ENCODE assay signal across 39 cellular contexts in the genomic region with DNA sequence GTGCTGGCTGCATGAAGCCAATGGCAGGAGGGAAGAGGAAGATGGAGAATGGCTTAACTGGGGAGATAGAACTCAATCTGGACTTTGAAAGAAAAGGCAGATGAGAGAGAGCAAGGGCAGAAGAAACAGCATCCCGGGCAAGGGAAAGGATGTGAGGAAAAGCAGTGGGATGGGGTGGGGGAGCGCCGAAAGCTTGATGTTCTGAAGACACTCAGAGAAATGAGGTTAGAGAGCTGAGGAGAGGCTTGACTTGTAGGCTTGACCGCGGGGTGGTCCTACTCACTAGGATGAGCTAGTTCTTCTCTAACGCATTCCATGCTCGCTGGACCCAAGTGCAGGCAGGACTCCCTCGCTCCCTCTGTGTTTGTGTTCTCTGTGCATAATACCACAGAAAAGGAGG. TPM values are rescaled to one million over a fixed set of nuclear protein-coding genes. Genes with fewer than 3 reads are reported as not detected.
"Had no signal": no experiment of that assay in that cellular context is flagged by ENCODE, and none has a peak within 500 bp of the region (broad histone marks: within the 10 kb centered on the region; RNA-seq: fewer than 3 reads in every experiment).

No MANE protein-coding gene starts in this region.

- H3K27me3 ChIP-seq: ascending aorta, cardiac muscle cell had no signal

- H3K27ac ChIP-seq: ascending aorta, cardiac muscle cell, WERI-Rb-1 had no signal

- H3K27ac Mint-ChIP-seq: activated CD4-positive, alpha-beta memory T cell treated with anti-CD3 and anti-CD28 coated beads, Interleukin-2, amount 10 ng/mL, durations not matched to agents 7 days and 5 days; activated CD4-positive, alpha-beta T cell treated with anti-CD3 and anti-CD28 coated beads for 36 hours; activated CD4-positive, alpha-beta T cell treated with anti-CD3 and anti-CD28 coated beads, Interleukin-2, amount 10 ng/mL, durations not matched to agents 7 days and 5 days; activated CD8-positive, alpha-beta memory T cell treated with anti-CD3 and anti-CD28 coated beads, Interleukin-2, amount 10 ng/mL, durations not matched to agents 7 days and 5 days; activated CD8-positive, alpha-beta T cell treated with anti-CD3 and anti-CD28 coated beads, Interleukin-2, amount 10 ng/mL, durations not matched to agents 7 days and 5 days; activated naive CD4-positive, alpha-beta T cell treated with anti-CD3 and anti-CD28 coated beads, Interleukin-2, amount 10 ng/mL, durations not matched to agents 7 days and 5 days; activated naive CD4-positive, alpha-beta T cell treated with anti-CD3 and anti-CD28 coated beads, Interleukin-2, amount 50 U/mL, for 24 hours; activated naive CD8-positive, alpha-beta T cell; activated naive CD8-positive, alpha-beta T cell treated with anti-CD3 and anti-CD28 coated beads, Interleukin-2, amount 10 ng/mL, durations not matched to agents 7 days and 5 days; activated naive CD8-positive, alpha-beta T cell treated with anti-CD3 and anti-CD28 coated beads, Interleukin-2, amount 50 U/mL, for 24 hours; activated T-cell treated with anti-CD3 and anti-CD28 coated beads, Interleukin-2, amount 50 U/mL, for 24 hours; activated T-helper 2 cell treated with anti-CD3 and anti-CD28 coated beads, Interferon-gamma antibody, Interleukin-2, Interleukin-4, amounts not matched to agents 10 μg/mL and 5 μg/mL and 100 μg/mL, durations not matched to agents 14 hours and 24 hours and 36 hours; T-helper 1 cell treated with Interleukin-12 subunit alpha and Interleukin-12 subunit beta and Interleukin-4 antibody, amounts not matched to agents 30 μg/mL and 1 μg/mL, for 36 hours; T-helper 2 cell treated with Interferon-gamma antibody and Interleukin-4, amounts not matched to agents 5 μg/mL and 100 μg/mL, for 36 hours; WTC11 had no signal

- H3K36me3 Mint-ChIP-seq: activated CD8-positive, alpha-beta memory T cell treated with anti-CD3 and anti-CD28 coated beads, Interleukin-2, amount 10 ng/mL, durations not matched to agents 7 days and 5 days; activated naive CD4-positive, alpha-beta T cell treated with anti-CD3 and anti-CD28 coated beads, Interleukin-2, amount 10 ng/mL, durations not matched to agents 7 days and 5 days; activated naive CD4-positive, alpha-beta T cell treated with anti-CD3 and anti-CD28 coated beads, Interleukin-2, amount 50 U/mL, for 24 hours; activated naive CD8-positive, alpha-beta T cell; activated naive CD8-positive, alpha-beta T cell treated with anti-CD3 and anti-CD28 coated beads, Interleukin-2, amount 10 ng/mL, durations not matched to agents 7 days and 5 days had no signal

- H3K9me3 Mint-ChIP-seq: activated CD4-positive, alpha-beta memory T cell treated with anti-CD3 and anti-CD28 coated beads, Interleukin-2, amount 10 ng/mL, durations not matched to agents 7 days and 5 days; activated CD4-positive, alpha-beta T cell treated with anti-CD3 and anti-CD28 coated beads, Interleukin-2, amount 10 ng/mL, durations not matched to agents 7 days and 5 days; activated naive CD4-positive, alpha-beta T cell treated with anti-CD3 and anti-CD28 coated beads, Interleukin-2, amount 10 ng/mL, durations not matched to agents 7 days and 5 days; activated naive CD4-positive, alpha-beta T cell treated with anti-CD3 and anti-CD28 coated beads, Interleukin-2, amount 50 U/mL, for 24 hours; activated naive CD8-positive, alpha-beta T cell treated with anti-CD3 and anti-CD28 coated beads, Interleukin-2, amount 10 ng/mL, durations not matched to agents 7 days and 5 days; activated naive CD8-positive, alpha-beta T cell treated with anti-CD3 and anti-CD28 coated beads, Interleukin-2, amount 50 U/mL, for 24 hours; activated T-cell treated with anti-CD3 and anti-CD28 coated beads, Interleukin-2, amount 50 U/mL, for 24 hours; activated T-helper 2 cell treated with anti-CD3 and anti-CD28 coated beads, Interferon-gamma antibody, Interleukin-2, Interleukin-4, amounts not matched to agents 10 μg/mL and 5 μg/mL and 100 μg/mL, durations not matched to agents 14 hours and 24 hours and 36 hours; brain; central memory CD8-positive, alpha-beta T cell; T-helper 1 cell treated with Interleukin-12 subunit alpha and Interleukin-12 subunit beta and Interleukin-4 antibody, amounts not matched to agents 30 μg/mL and 1 μg/mL, for 36 hours; T-helper 2 cell treated with Interferon-gamma antibody and Interleukin-4, amounts not matched to agents 5 μg/mL and 100 μg/mL, for 36 hours; WTC11 had no signal

- H3K27me3 Mint-ChIP-seq: brain had no signal

- H3K4me1 ChIP-seq: ascending aorta had no signal

- DNase-seq: activated CD4-positive, alpha-beta memory T cell treated with anti-CD3 and anti-CD28 coated beads, Interleukin-2, amount 10 ng/mL, durations not matched to agents 7 days and 5 days; activated CD4-positive, alpha-beta T cell treated with anti-CD3 and anti-CD28 coated beads for 1 hour; activated CD4-positive, alpha-beta T cell treated with anti-CD3 and anti-CD28 coated beads for 36 hours; activated CD4-positive, alpha-beta T cell treated with anti-CD3 and anti-CD28 coated beads for 48 hours; activated CD4-positive, alpha-beta T cell treated with anti-CD3 and anti-CD28 coated beads, Interleukin-2, amount 10 ng/mL, durations not matched to agents 7 days and 5 days; activated CD4-positive, alpha-beta T cell treated with anti-CD3 and anti-CD28 coated beads, Interleukin-2, amount 50 U/mL, for 48 hours; activated CD4-positive, CD25-positive, alpha-beta regulatory T cell; activated CD8-positive, alpha-beta memory T cell treated with anti-CD3 and anti-CD28 coated beads for 24 hours; activated CD8-positive, alpha-beta memory T cell treated with anti-CD3 and anti-CD28 coated beads, Interleukin-2, amount 10 ng/mL, durations not matched to agents 7 days and 5 days; activated CD8-positive, alpha-beta memory T cell treated with anti-CD3 and anti-CD28 coated beads, Interleukin-2, amount 50 U/mL, for 48 hours; activated CD8-positive, alpha-beta T cell treated with anti-CD3 and anti-CD28 coated beads, Interleukin-2, amount 10 ng/mL, durations not matched to agents 7 days and 5 days; activated effector memory CD4-positive, alpha-beta T cell treated with Interleukin-2 at 50 U/mL for 16 hours; activated gamma-delta T cell; activated naive CD4-positive, alpha-beta T cell treated with anti-CD3 and anti-CD28 coated beads, Interleukin-2, amount 10 ng/mL, durations not matched to agents 7 days and 5 days; activated naive CD4-positive, alpha-beta T cell treated with Interleukin-2 at 50 U/mL for 16 hours; activated naive CD8-positive, alpha-beta T cell treated with anti-CD3 and anti-CD28 coated beads, Interleukin-2, amount 10 ng/mL, durations not matched to agents 7 days and 5 days; activated naive CD8-positive, alpha-beta T cell treated with anti-CD3 and anti-CD28 coated beads, Interleukin-2, amount 50 U/mL, for 24 hours; activated T-cell treated with anti-CD3 and anti-CD28 coated beads, Interleukin-2, amount 50 U/mL, for 24 hours; activated T-cell treated with anti-CD3 and anti-CD28 coated beads, Interleukin-2, amount 50 U/mL, for 48 hours; amygdala; anterior cingulate cortex; caudate nucleus; cerebellar nuclear complex; T-helper 1 cell; T-helper 2 cell; T-helper 9 cell; WERI-Rb-1 had no signal

- H3K36me3 ChIP-seq: ascending aorta, cardiac muscle cell had no signal

- H3K4me3 ChIP-seq: ascending aorta, cardiac muscle cell had no signal

- H3K4me3 Mint-ChIP-seq: activated CD4-positive, alpha-beta memory T cell treated with anti-CD3 and anti-CD28 coated beads, Interleukin-2, amount 10 ng/mL, durations not matched to agents 7 days and 5 days; activated CD4-positive, alpha-beta T cell treated with anti-CD3 and anti-CD28 coated beads for 36 hours; activated CD4-positive, alpha-beta T cell treated with anti-CD3 and anti-CD28 coated beads, Interleukin-2, amount 10 ng/mL, durations not matched to agents 7 days and 5 days; activated CD8-positive, alpha-beta memory T cell treated with anti-CD3 and anti-CD28 coated beads, Interleukin-2, amount 10 ng/mL, durations not matched to agents 7 days and 5 days; activated CD8-positive, alpha-beta T cell treated with anti-CD3 and anti-CD28 coated beads, Interleukin-2, amount 10 ng/mL, durations not matched to agents 7 days and 5 days; activated naive CD4-positive, alpha-beta T cell treated with anti-CD3 and anti-CD28 coated beads, Interleukin-2, amount 10 ng/mL, durations not matched to agents 7 days and 5 days; activated naive CD4-positive, alpha-beta T cell treated with anti-CD3 and anti-CD28 coated beads, Interleukin-2, amount 50 U/mL, for 24 hours; activated naive CD8-positive, alpha-beta T cell; activated naive CD8-positive, alpha-beta T cell treated with anti-CD3 and anti-CD28 coated beads, Interleukin-2, amount 10 ng/mL, durations not matched to agents 7 days and 5 days; activated naive CD8-positive, alpha-beta T cell treated with anti-CD3 and anti-CD28 coated beads, Interleukin-2, amount 50 U/mL, for 24 hours; activated T-cell treated with anti-CD3 and anti-CD28 coated beads, Interleukin-2, amount 50 U/mL, for 24 hours; central memory CD8-positive, alpha-beta T cell; T-helper 1 cell treated with Interleukin-12 subunit alpha and Interleukin-12 subunit beta and Interleukin-4 antibody, amounts not matched to agents 30 μg/mL and 1 μg/mL, for 36 hours; T-helper 2 cell treated with Interferon-gamma antibody and Interleukin-4, amounts not matched to agents 5 μg/mL and 100 μg/mL, for 36 hours; WTC11 had no signal

- H3K9me3 ChIP-seq: ascending aorta had no signal

- ATAC-seq: activated CD4-positive, alpha-beta T cell treated with anti-CD3 and anti-CD28 coated beads for 36 hours; activated CD4-positive, CD25-positive, alpha-beta regulatory T cell treated with anti-CD3 and anti-CD28 coated beads, Interleukin-2, amount 50 U/mL, for 24 hours; activated CD8-positive, alpha-beta memory T cell treated with anti-CD3 and anti-CD28 coated beads, Interleukin-2, amount 10 ng/mL, durations not matched to agents 7 days and 5 days; activated CD8-positive, alpha-beta T cell treated with anti-CD3 and anti-CD28 coated beads, Interleukin-2, amount 10 ng/mL, durations not matched to agents 7 days and 5 days; activated naive CD8-positive, alpha-beta T cell treated with anti-CD3 and anti-CD28 coated beads, Interleukin-2, amount 50 U/mL, for 24 hours; WTC11 had no signal

- H3K4me1 Mint-ChIP-seq: activated CD4-positive, alpha-beta memory T cell treated with anti-CD3 and anti-CD28 coated beads, Interleukin-2, amount 10 ng/mL, durations not matched to agents 7 days and 5 days; activated CD4-positive, alpha-beta T cell treated with anti-CD3 and anti-CD28 coated beads for 36 hours; activated CD4-positive, alpha-beta T cell treated with anti-CD3 and anti-CD28 coated beads, Interleukin-2, amount 10 ng/mL, durations not matched to agents 7 days and 5 days; activated CD8-positive, alpha-beta memory T cell treated with anti-CD3 and anti-CD28 coated beads, Interleukin-2, amount 10 ng/mL, durations not matched to agents 7 days and 5 days; activated naive CD4-positive, alpha-beta T cell treated with anti-CD3 and anti-CD28 coated beads, Interleukin-2, amount 10 ng/mL, durations not matched to agents 7 days and 5 days; activated naive CD4-positive, alpha-beta T cell treated with anti-CD3 and anti-CD28 coated beads, Interleukin-2, amount 50 U/mL, for 24 hours; activated naive CD8-positive, alpha-beta T cell treated with anti-CD3 and anti-CD28 coated beads, Interleukin-2, amount 10 ng/mL, durations not matched to agents 7 days and 5 days; activated naive CD8-positive, alpha-beta T cell treated with anti-CD3 and anti-CD28 coated beads, Interleukin-2, amount 50 U/mL, for 24 hours; central memory CD8-positive, alpha-beta T cell had no signal

RNA-seq across cellular contexts. Expression of a gene that starts 8.5 kb away (rescaled TPM):
- total RNA-seq: activated CD4-positive, alpha-beta memory T cell treated with anti-CD3 and anti-CD28 coated beads, Interleukin-2, amount 10 ng/mL, durations not matched to agents 7 days and 5 days; activated CD4-positive, alpha-beta T cell treated with anti-CD3 and anti-CD28 coated beads for 36 hours; activated CD4-positive, alpha-beta T cell treated with anti-CD3 and anti-CD28 coated beads, Interleukin-2, amount 10 ng/mL, durations not matched to agents 7 days and 5 days; activated CD8-positive, alpha-beta memory T cell treated with anti-CD3 and anti-CD28 coated beads, Interleukin-2, amount 10 ng/mL, durations not matched to agents 7 days and 5 days; activated CD8-positive, alpha-beta T cell treated with anti-CD3 and anti-CD28 coated beads, Interleukin-2, amount 10 ng/mL, durations not matched to agents 7 days and 5 days; activated naive CD8-positive, alpha-beta T cell treated with anti-CD3 and anti-CD28 coated beads, Interleukin-2, amount 10 ng/mL, durations not matched to agents 7 days and 5 days; activated T-helper 2 cell treated with anti-CD3 and anti-CD28 coated beads, Interferon-gamma antibody, Interleukin-2, Interleukin-4, amounts not matched to agents 10 μg/mL and 5 μg/mL and 100 μg/mL, durations not matched to agents 14 hours and 24 hours and 36 hours; bronchial epithelial cell had no signal
